31 cellular contexts compared by ENCODE assay signal in genomic region chr2:48540237-48540935, GRCh38.
"Had no signal": no experiment of that assay in that cellular context is flagged by ENCODE, and none has a peak within 500 bp of the region (broad histone marks: within the 10 kb centered on the region; RNA-seq: fewer than 3 reads in every experiment).

No MANE protein-coding gene starts in this region.

- H3K27ac ChIP-seq: testis, transverse colon, VCaP had no signal

- H3K27ac Mint-ChIP-seq: activated CD4-positive, alpha-beta memory T cell treated with anti-CD3 and anti-CD28 coated beads, Interleukin-2, amount 10 ng/mL, durations not matched to agents 7 days and 5 days; activated CD4-positive, alpha-beta T cell treated with anti-CD3 and anti-CD28 coated beads, Interleukin-2, amount 10 ng/mL, durations not matched to agents 7 days and 5 days; activated naive CD4-positive, alpha-beta T cell treated with anti-CD3 and anti-CD28 coated beads, Interleukin-2, amount 50 U/mL, for 24 hours; activated naive CD8-positive, alpha-beta T cell treated with anti-CD3 and anti-CD28 coated beads, Interleukin-2, amount 50 U/mL, for 24 hours; activated T-cell treated with anti-CD3 and anti-CD28 coated beads, Interleukin-2, amount 50 U/mL, for 24 hours; activated T-helper 17 cell treated with anti-CD3 and anti-CD28 coated beads, Interleukin-2, amount 50 U/mL, for 72 hours; naive thymus-derived CD8-positive, alpha-beta T cell; T-helper 1 cell treated with Interleukin-12 subunit alpha and Interleukin-12 subunit beta and Interleukin-4 antibody, amounts not matched to agents 30 μg/mL and 1 μg/mL, for 36 hours had no signal

- H3K4me3 ChIP-seq: testis, transverse colon had no signal

- H3K27me3 Mint-ChIP-seq: activated CD4-positive, alpha-beta memory T cell treated with anti-CD3 and anti-CD28 coated beads, Interleukin-2, amount 10 ng/mL, durations not matched to agents 7 days and 5 days; activated CD4-positive, alpha-beta T cell treated with anti-CD3 and anti-CD28 coated beads, Interleukin-2, amount 10 ng/mL, durations not matched to agents 7 days and 5 days; activated naive CD4-positive, alpha-beta T cell treated with anti-CD3 and anti-CD28 coated beads, Interleukin-2, amount 50 U/mL, for 24 hours; activated naive CD8-positive, alpha-beta T cell treated with anti-CD3 and anti-CD28 coated beads, Interleukin-2, amount 50 U/mL, for 24 hours; activated T-cell treated with anti-CD3 and anti-CD28 coated beads, Interleukin-2, amount 50 U/mL, for 24 hours; activated T-helper 17 cell treated with anti-CD3 and anti-CD28 coated beads, Interleukin-2, amount 50 U/mL, for 72 hours; naive thymus-derived CD8-positive, alpha-beta T cell had no signal

- ATAC-seq: activated naive CD8-positive, alpha-beta T cell treated with anti-CD3 and anti-CD28 coated beads, Interleukin-2, amount 50 U/mL, for 24 hours; activated T-helper 17 cell treated with anti-CD3 and anti-CD28 coated beads, Interleukin-2, amount 50 U/mL, for 72 hours; esophagus mucosa; left cardiac atrium; naive thymus-derived CD8-positive, alpha-beta T cell; right cardiac atrium; stimulated activated naive CD8-positive, alpha-beta T cell treated with anti-CD3 and anti-CD28 coated beads, Interleukin-15, Interleukin-2, amounts not matched to agents 100 U/mL and 50 U/mL, for 24 hours had no signal

- FAIRE-seq: frontal cortex, keratinocyte, TTC549, urothelium cell line had no signal

- H3K4me3 Mint-ChIP-seq: activated CD4-positive, alpha-beta memory T cell treated with anti-CD3 and anti-CD28 coated beads, Interleukin-2, amount 10 ng/mL, durations not matched to agents 7 days and 5 days; activated CD4-positive, alpha-beta T cell treated with anti-CD3 and anti-CD28 coated beads, Interleukin-2, amount 10 ng/mL, durations not matched to agents 7 days and 5 days; activated naive CD4-positive, alpha-beta T cell treated with anti-CD3 and anti-CD28 coated beads, Interleukin-2, amount 50 U/mL, for 24 hours; activated naive CD8-positive, alpha-beta T cell treated with anti-CD3 and anti-CD28 coated beads, Interleukin-2, amount 50 U/mL, for 24 hours; activated T-cell treated with anti-CD3 and anti-CD28 coated beads, Interleukin-2, amount 50 U/mL, for 24 hours; activated T-helper 17 cell treated with anti-CD3 and anti-CD28 coated beads, Interleukin-2, amount 50 U/mL, for 72 hours; naive thymus-derived CD8-positive, alpha-beta T cell; neural crest cell; T-helper 1 cell treated with Interleukin-12 subunit alpha and Interleukin-12 subunit beta and Interleukin-4 antibody, amounts not matched to agents 30 μg/mL and 1 μg/mL, for 36 hours had no signal

- H3K36me3 ChIP-seq: transverse colon had no signal

- H3K27me3 ChIP-seq: testis, transverse colon had no signal

- H3K4me1 ChIP-seq: testis had no signal

- H3K4me1 Mint-ChIP-seq: activated CD4-positive, alpha-beta memory T cell treated with anti-CD3 and anti-CD28 coated beads, Interleukin-2, amount 10 ng/mL, durations not matched to agents 7 days and 5 days; activated CD4-positive, alpha-beta T cell treated with anti-CD3 and anti-CD28 coated beads, Interleukin-2, amount 10 ng/mL, durations not matched to agents 7 days and 5 days; activated naive CD4-positive, alpha-beta T cell treated with anti-CD3 and anti-CD28 coated beads, Interleukin-2, amount 50 U/mL, for 24 hours; activated naive CD8-positive, alpha-beta T cell treated with anti-CD3 and anti-CD28 coated beads, Interleukin-2, amount 50 U/mL, for 24 hours; activated T-helper 17 cell treated with anti-CD3 and anti-CD28 coated beads, Interleukin-2, amount 50 U/mL, for 72 hours; naive thymus-derived CD8-positive, alpha-beta T cell had no signal

- H3K9me3 Mint-ChIP-seq: activated CD4-positive, alpha-beta memory T cell treated with anti-CD3 and anti-CD28 coated beads, Interleukin-2, amount 10 ng/mL, durations not matched to agents 7 days and 5 days; activated CD4-positive, alpha-beta T cell treated with anti-CD3 and anti-CD28 coated beads, Interleukin-2, amount 10 ng/mL, durations not matched to agents 7 days and 5 days; activated naive CD4-positive, alpha-beta T cell treated with anti-CD3 and anti-CD28 coated beads, Interleukin-2, amount 50 U/mL, for 24 hours; activated naive CD8-positive, alpha-beta T cell treated with anti-CD3 and anti-CD28 coated beads, Interleukin-2, amount 50 U/mL, for 24 hours; activated T-cell treated with anti-CD3 and anti-CD28 coated beads, Interleukin-2, amount 50 U/mL, for 24 hours; activated T-helper 17 cell treated with anti-CD3 and anti-CD28 coated beads, Interleukin-2, amount 50 U/mL, for 72 hours; naive thymus-derived CD8-positive, alpha-beta T cell; neural crest cell; T-helper 1 cell treated with Interleukin-12 subunit alpha and Interleukin-12 subunit beta and Interleukin-4 antibody, amounts not matched to agents 30 μg/mL and 1 μg/mL, for 36 hours had no signal

- H3K9me3 ChIP-seq: testis, transverse colon had no signal

- H3K36me3 Mint-ChIP-seq: activated naive CD4-positive, alpha-beta T cell treated with anti-CD3 and anti-CD28 coated beads, Interleukin-2, amount 50 U/mL, for 24 hours had no signal

- DNase-seq: activated CD4-positive, alpha-beta memory T cell treated with anti-CD3 and anti-CD28 coated beads, Interleukin-2, amount 10 ng/mL, durations not matched to agents 7 days and 5 days; activated CD4-positive, alpha-beta T cell treated with anti-CD3 and anti-CD28 coated beads, Interleukin-2, amount 10 ng/mL, durations not matched to agents 7 days and 5 days; activated CD4-positive, CD25-positive, alpha-beta regulatory T cell treated with anti-CD3 and anti-CD28 coated beads, Interleukin-2, amount 50 U/mL, for 72 hours; activated CD8-positive, alpha-beta memory T cell treated with anti-CD3 and anti-CD28 coated beads, Interleukin-2, amount 50 U/mL, for 48 hours; activated gamma-delta T cell treated with Interleukin-2 at 50 U/mL for 16 hours; activated naive CD8-positive, alpha-beta T cell treated with anti-CD3 and anti-CD28 coated beads, Interleukin-2, amount 50 U/mL, for 24 hours; activated T-cell treated with anti-CD3 and anti-CD28 coated beads, Interleukin-2, amount 50 U/mL, for 24 hours; amygdala; central memory CD4-positive, alpha-beta T cell; glutamatergic neuron; left cardiac atrium; mammary epithelial cell; midbrain; naive thymus-derived CD8-positive, alpha-beta T cell; occipital lobe; right cardiac atrium; stimulated activated CD4-positive, alpha-beta T cell treated with anti-CD3 and anti-CD28 coated beads, Interleukin-2, amount 100 ng/mL, for 48 hours; stimulated activated naive CD8-positive, alpha-beta T cell treated with anti-CD3 and anti-CD28 coated beads, Interleukin-15, Interleukin-2, amounts not matched to agents 100 U/mL and 50 U/mL, for 24 hours; T-helper 9 cell; testis; transverse colon had no signal
